Comparison of ENCODE assay signal across 26 cellular contexts in the genomic region with DNA sequence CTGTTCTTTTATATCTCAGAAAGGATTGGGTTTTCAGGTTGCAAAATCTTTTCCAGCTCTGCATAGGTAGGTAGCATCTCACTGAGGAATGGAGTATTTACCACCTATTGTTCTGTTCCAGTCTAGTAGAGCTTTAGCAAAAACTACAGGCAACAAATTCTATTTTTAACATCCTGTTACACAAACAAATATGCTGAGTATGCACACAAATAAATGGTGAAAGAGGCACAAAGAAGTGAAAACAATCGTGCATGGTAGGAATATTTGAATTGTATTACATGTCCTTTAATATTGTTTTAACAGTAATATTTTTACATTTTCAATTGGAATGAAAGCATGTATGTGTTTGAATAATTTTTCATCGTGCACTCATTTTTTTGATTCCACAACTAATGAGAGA. TPM values are rescaled to one million over a fixed set of nuclear protein-coding genes. Genes with fewer than 3 reads are reported as not detected.
DNase-seq lines count a peak whose midpoint lies in the region; ATAC-seq, FAIRE-seq and TF ChIP-seq lines count a peak whose summit lies in the region.
"Had no signal": no experiment of that assay in that cellular context is flagged by ENCODE, and none has a peak within 500 bp of the region (broad histone marks: within the 10 kb centered on the region; RNA-seq: fewer than 3 reads in every experiment).

No MANE protein-coding gene starts in this region.

- H3K79me1 ChIP-seq in trophoblast cell (ENCODE audit: low read length), result no peaks in the 10 kb centered on the region

- no peaks in the 10 kb centered on the region for H3K36me3 Mint-ChIP-seq in MCF 10A (ENCODE audit: insufficient read depth, unreplicated experiment)
- H3K36me3 Mint-ChIP-seq: CD14-positive monocyte had no signal

- DNase-seq in MCF 10A (ENCODE audit: unreplicated experiment) (no peak), mammary epithelial cell (no peak), trophoblast cell (no peak), NCI-H2227 (lab: John Stamatoyannopoulos, UW; ENCODE audit: unreplicated experiment) (no peak)
- no peak for DNase-seq in stimulated activated naive CD8-positive, alpha-beta T cell treated with anti-CD3 and anti-CD28 coated beads, Interleukin-15, amount 100 ng/mL, for 72 hours
- DNase-seq: ACHN; AML-193; BE2C; CD4-positive, alpha-beta T cell; CD8-positive, alpha-beta memory T cell; DMS53; DMS79 treated with DMSO at 0.1 percent for 48 hours; GDM1; H9 had no signal

- no peak overlapping the region for H3K23ac ChIP-seq in trophoblast cell (ENCODE audit: low read length)

- no peaks in the 10 kb centered on the region for H4K20me1 ChIP-seq in mammary epithelial cell (ENCODE audit: insufficient read depth, low read length)
- H4K20me1 ChIP-seq: BLaER1 treated with 17β-estradiol and CSF1 and Interleukin-3, amounts not matched to agents 10 nM and 100 nM had no signal

- H3K18ac ChIP-seq in trophoblast cell (ENCODE audit: low read length), result no peak overlapping the region

- H3K79me2 ChIP-seq in mammary epithelial cell (ENCODE audit: insufficient read depth, low read length) (no peaks in the 10 kb centered on the region), parathyroid adenoma (no peaks in the 10 kb centered on the region), trophoblast cell (ENCODE audit: control insufficient read depth, insufficient read depth, low read length, poor library complexity) (no peaks in the 10 kb centered on the region)

- WGBS in mammary epithelial cell (ENCODE audit: low coverage, missing lambda C conversion rate), result 59% methylated on average over 2 of the region's 2 CpGs
- no CpG with 5 or more reads among the region's 2 CpGs for WGBS in trophoblast cell (ENCODE audit: extremely low coverage, insufficient coverage, insufficient read length)

- H3K4me1 ChIP-seq in mammary epithelial cell (ENCODE audit: insufficient read depth, low read length) (no peaks in the 10 kb centered on the region), parathyroid adenoma (peaks cover 3% of the 10 kb centered on the region), trophoblast cell (ENCODE audit: control insufficient read depth in 1 of 2, insufficient read depth in 2 of 2, low read length in 2 of 2) (no peaks in the 10 kb centered on the region)

- no peak overlapping the region for H3K14ac ChIP-seq in trophoblast cell (ENCODE audit: low read length)

- H2AK5ac ChIP-seq in trophoblast cell (ENCODE audit: low read length), result no peak overlapping the region

- no peaks in the 10 kb centered on the region for H3K9me3 ChIP-seq in mammary epithelial cell (replicated peaks; ENCODE audit: insufficient read depth, low read length)
- no peaks in the 10 kb centered on the region for H3K9me3 ChIP-seq in parathyroid adenoma (ENCODE audit: control insufficient read depth, low read length)
- peaks cover 2% of the 10 kb centered on the region for H3K9me3 ChIP-seq in trophoblast cell (ENCODE audit: insufficient read depth, low read depth, low read length)

- no TSS peak for BruUV-seq in MCF 10A (replicated peaks; lab: Mats Ljungman, UMichigan)
- BruUV-seq in mammary epithelial cell (replicated peaks; lab: Mats Ljungman, UMichigan), result no TSS peak

- peaks cover 50% of the 10 kb centered on the region for H3K4me1 Mint-ChIP-seq in MCF 10A (ENCODE audit: insufficient read depth, unreplicated experiment)
- no peaks in the 10 kb centered on the region for H3K4me1 Mint-ChIP-seq in stimulated activated naive CD8-positive, alpha-beta T cell treated with anti-CD3 and anti-CD28 coated beads, Interleukin-15, amount 100 ng/mL, for 72 hours
- H3K4me1 Mint-ChIP-seq: CD14-positive monocyte; CD8-positive, alpha-beta memory T cell had no signal

- H2BK12ac ChIP-seq in trophoblast cell (ENCODE audit: low read length), result no peak overlapping the region

- TF ChIP-seq CTCF in MCF 10A (IDR thresholded peaks at IDR 0.05; ENCODE audit: unreplicated experiment) (no peak), mammary epithelial cell (conservative IDR thresholded peaks at IDR 0.05 in 1 of 2, IDR thresholded peaks at IDR 0.05 in 1 of 2; ENCODE audit: extremely low read depth in 1 of 2, insufficient read depth in 1 of 2, low read depth in 1 of 2, low read length in 2 of 2) (no peak), parathyroid adenoma (IDR thresholded peaks at IDR 0.05) (no peak)

- no peak overlapping the region for H3K27ac ChIP-seq in mammary epithelial cell (ENCODE audit: insufficient read depth, low read depth, low read length)
- H3K27ac ChIP-seq in parathyroid adenoma, result no peak overlapping the region
- H3K27ac ChIP-seq in trophoblast cell (ENCODE audit: low read depth, low read length), result no peak overlapping the region
- H3K27ac ChIP-seq: 22Rv1; BLaER1 treated with 17β-estradiol and CSF1 and Interleukin-3, amounts not matched to agents 10 nM and 100 nM had no signal

- in situ Hi-C loops in mammary epithelial cell (cut with MboI; ENCODE audit: low sequenced_read_pairs in 2 of 2), result no loop called here

- H3K4me2 ChIP-seq in mammary epithelial cell (ENCODE audit: insufficient read depth, low read depth, low read length) (no peak overlapping the region), parathyroid adenoma (ENCODE audit: low read length) (peak overlapping the region; percentile 20), trophoblast cell (ENCODE audit: low read length) (no peak overlapping the region)
- H3K4me2 ChIP-seq: GM23338 had no signal

- intact Hi-C loops in MCF 10A (cut with micrococcal nuclease), result no loop called here
- intact Hi-C loops in mammary epithelial cell (cut with micrococcal nuclease), result no loop called here

- peak; percentile 89 for FAIRE-seq in G401.6 (lab: Jason Lieb, UNC)
- FAIRE-seq: A204.1, GM12878, GM19239 had no signal

- no peak overlapping the region for H2BK120ac ChIP-seq in trophoblast cell (ENCODE audit: insufficient read depth, low read length, poor library complexity)

- dilution Hi-C loops in mammary epithelial cell (cut with HindIII; ENCODE audit: low sequenced_read_pairs), result no loop called here

- no peak overlapping the region for H4K12ac ChIP-seq in trophoblast cell (ENCODE audit: low read depth, low read length)

- CTCF ChIA-PET in MCF 10A (lab: Yijun Ruan, JAX) (interaction anchor here (1.0 to 3.8 kb wide), 3 partner anchors 11 to 128 kb away, joined by 5 to 21 read pairs (median 18); no protein-coding TSS in a partner anchor), mammary epithelial cell (lab: Charles Lee; ENCODE audit: low non-redundant PET) (no interaction called here)

- H3K27ac Mint-ChIP-seq in MCF 10A (ENCODE audit: low read depth, unreplicated experiment), result peak overlapping the region; percentile 98
- no peak overlapping the region for H3K27ac Mint-ChIP-seq in stimulated activated naive CD8-positive, alpha-beta T cell treated with anti-CD3 and anti-CD28 coated beads, Interleukin-15, amount 100 ng/mL, for 72 hours
- H3K27ac Mint-ChIP-seq: CD14-positive monocyte; CD4-positive, alpha-beta T cell; GM23338; H9 had no signal

- H3K36me3 ChIP-seq in mammary epithelial cell (ENCODE audit: insufficient read depth, low read length), result no peaks in the 10 kb centered on the region
- H3K36me3 ChIP-seq in parathyroid adenoma (ENCODE audit: control insufficient read depth, insufficient read depth, low read length), result no peaks in the 10 kb centered on the region
- no peaks in the 10 kb centered on the region for H3K36me3 ChIP-seq in trophoblast cell (ENCODE audit: control insufficient read depth in 1 of 2, insufficient read depth in 2 of 2, low read length in 2 of 2)
- H3K36me3 ChIP-seq: BE2C; BLaER1 treated with 17β-estradiol and CSF1 and Interleukin-3, amounts not matched to agents 10 nM and 100 nM had no signal

- H2BK5ac ChIP-seq in trophoblast cell (ENCODE audit: low read depth, low read length, poor library complexity), result no peak overlapping the region

- H3K27me3 Mint-ChIP-seq in MCF 10A (ENCODE audit: insufficient read depth, unreplicated experiment), result no peaks in the 10 kb centered on the region
- no peaks in the 10 kb centered on the region for H3K27me3 Mint-ChIP-seq in stimulated activated naive CD8-positive, alpha-beta T cell treated with anti-CD3 and anti-CD28 coated beads, Interleukin-15, amount 100 ng/mL, for 72 hours
- H3K27me3 Mint-ChIP-seq: CD4-positive, alpha-beta T cell had no signal

- POLR2A ChIA-PET in MCF 10A (lab: Yijun Ruan, JAX), result interaction anchor here (0.6 to 9.5 kb wide), 9 partner anchors 9 to 452 kb away, joined by 3 to 235 read pairs (median 6); a partner anchor contains a TSS

- H2AFZ ChIP-seq in mammary epithelial cell (ENCODE audit: low read depth, low read length), result no peak overlapping the region
- H2AFZ ChIP-seq in parathyroid adenoma, result no peak overlapping the region
- no peak overlapping the region for H2AFZ ChIP-seq in trophoblast cell (ENCODE audit: insufficient read depth, low read length, poor library complexity)
- H2AFZ ChIP-seq: GM23338 had no signal

- no peak overlapping the region for H3K4me3 Mint-ChIP-seq in MCF 10A (ENCODE audit: unreplicated experiment)
- no peak overlapping the region for H3K4me3 Mint-ChIP-seq in stimulated activated naive CD8-positive, alpha-beta T cell treated with anti-CD3 and anti-CD28 coated beads, Interleukin-15, amount 100 ng/mL, for 72 hours
- H3K4me3 Mint-ChIP-seq: CD14-positive monocyte; CD4-positive, alpha-beta T cell; CD8-positive, alpha-beta memory T cell; GM23338; H9 had no signal

- no peak overlapping the region for H3K4ac ChIP-seq in trophoblast cell (ENCODE audit: low read depth, low read length)

- H3K4me3 ChIP-seq in mammary epithelial cell (replicated peaks in 1 of 3; ENCODE audit: insufficient read depth in 1 of 3, low read depth in 2 of 3, low read length in 3 of 3) (no peak overlapping the region), parathyroid adenoma (ENCODE audit: low read depth, low read length) (no peak overlapping the region), trophoblast cell (ENCODE audit: low read depth, low read length) (no peak overlapping the region)
- H3K4me3 ChIP-seq: BLaER1 treated with 17β-estradiol and CSF1 and Interleukin-3, amounts not matched to agents 10 nM and 100 nM; GM12878; GM23338 had no signal

- no peak overlapping the region for H4K91ac ChIP-seq in trophoblast cell (ENCODE audit: low read depth, low read length)

- H3K27me3 ChIP-seq in mammary epithelial cell (ENCODE audit: insufficient read depth, low read length) (no peaks in the 10 kb centered on the region), parathyroid adenoma (ENCODE audit: control insufficient read depth, insufficient read depth, low read length) (no peaks in the 10 kb centered on the region), trophoblast cell (ENCODE audit: insufficient read depth, low read length) (no peaks in the 10 kb centered on the region)
- H3K27me3 ChIP-seq: BE2C; BLaER1 treated with 17β-estradiol and CSF1 and Interleukin-3, amounts not matched to agents 10 nM and 100 nM had no signal

- H4K8ac ChIP-seq in trophoblast cell (ENCODE audit: low read depth, low read length), result no peak overlapping the region

- no peak overlapping the region for H3K9ac ChIP-seq in mammary epithelial cell (ENCODE audit: insufficient read depth, low read length)
- no peak overlapping the region for H3K9ac ChIP-seq in parathyroid adenoma
- no peak overlapping the region for H3K9ac ChIP-seq in trophoblast cell (ENCODE audit: low read length)
- H3K9ac ChIP-seq: BLaER1 treated with 17β-estradiol and CSF1 and Interleukin-3, amounts not matched to agents 10 nM and 100 nM had no signal

- no peaks in the 10 kb centered on the region for H3K9me3 Mint-ChIP-seq in MCF 10A (ENCODE audit: unreplicated experiment)
- H3K9me3 Mint-ChIP-seq in stimulated activated naive CD8-positive, alpha-beta T cell treated with anti-CD3 and anti-CD28 coated beads, Interleukin-15, amount 100 ng/mL, for 72 hours, result peaks cover 0 to under 1% of the 10 kb centered on the region in 2 donors
- H3K9me3 Mint-ChIP-seq: CD4-positive, alpha-beta T cell; CD8-positive, alpha-beta memory T cell; GM23338; H9 had no signal

- ATAC-seq in stimulated activated naive CD8-positive, alpha-beta T cell treated with anti-CD3 and anti-CD28 coated beads, Interleukin-15, amount 100 ng/mL, for 72 hours, result no peak
- ATAC-seq: GM12878, GM23338, HCT116 had no signal

RNA-seq across cellular contexts. Expression of a gene that starts 14.5 kb away (rescaled TPM):
- total RNA-seq in MCF 10A (2022) (43.5 and 65.4 TPM in 2 replicates), mammary epithelial cell (10 to 100 TPM; 27.5 to 36.8 TPM)
- polyA plus RNA-seq in mammary epithelial cell, result 12.4 TPM
- polyA minus RNA-seq in mammary epithelial cell, result 8.6 TPM
- 15.8 and 16.0 TPM in 2 replicates for polyA plus RNA-seq in trophoblast cell (2013)

RNA-seq across cellular contexts. Expression of a gene that starts 16.5 kb away (rescaled TPM):
- total RNA-seq in MCF 10A (2022) (0.29 and 0.96 TPM in 2 replicates), mammary epithelial cell (under 1 TPM; 0.16 to 0.17 TPM)
- not detected for polyA plus RNA-seq in mammary epithelial cell
- not detected for polyA minus RNA-seq in mammary epithelial cell
- 0.01 and 0.05 TPM in 2 replicates for polyA plus RNA-seq in trophoblast cell (2013)
- total RNA-seq: CD8-positive, alpha-beta memory T cell; Daoy; GM12878; H4 had no signal
- polyA plus RNA-seq: CD14-positive monocyte; CD8-positive, alpha-beta memory T cell had no signal
